Comparison of ENCODE assay signal across 8 cellular contexts in the genomic region with DNA sequence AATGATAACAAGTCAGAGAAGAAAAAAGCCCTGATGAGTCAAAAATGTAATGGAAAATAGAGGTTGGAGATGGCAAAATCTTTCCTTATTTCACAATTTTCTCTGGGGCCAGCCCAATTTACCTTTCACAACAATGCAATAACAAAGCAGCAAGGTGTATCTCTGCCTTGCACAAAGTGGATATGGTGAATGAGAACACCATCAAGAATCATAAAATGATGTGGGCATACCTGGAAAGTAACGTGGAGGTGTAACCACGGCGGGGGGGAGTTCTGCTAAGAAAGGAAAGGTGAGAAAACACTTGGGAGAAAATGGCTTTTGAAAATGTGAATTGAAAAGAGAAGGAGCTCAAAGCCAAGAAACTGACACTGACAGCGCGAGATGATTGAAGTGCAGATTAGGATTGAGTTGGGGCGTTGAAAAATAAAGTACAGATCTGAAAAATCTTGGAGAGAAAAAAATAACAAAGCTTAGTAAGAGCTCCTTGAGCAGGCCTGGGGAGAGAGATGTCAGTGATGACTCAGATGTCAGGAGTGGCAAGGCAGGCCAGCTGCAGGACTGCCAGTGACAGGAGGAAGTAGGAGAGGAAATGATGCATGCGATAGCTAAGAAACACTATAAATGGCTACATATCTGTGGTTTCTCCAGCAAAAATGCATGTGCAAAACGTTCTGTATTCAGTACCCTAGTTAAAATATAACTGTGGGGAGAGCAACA. TPM values are rescaled to one million over a fixed set of nuclear protein-coding genes. Genes with fewer than 3 reads are reported as not detected.
A peak's percentile ranks its signal among the peaks of the same experiment; 100 is the strongest.
DNase-seq lines count a peak whose midpoint lies in the region; ATAC-seq and TF ChIP-seq lines count a peak whose summit lies in the region.

No MANE protein-coding gene starts in this region.

- H4K20me1 ChIP-seq in PC-9 (ENCODE audit: insufficient read depth), result no peaks in the 10 kb centered on the region

- ATAC-seq in GM18867 (IDR thresholded peaks at IDR 0.05; ENCODE audit: unreplicated experiment) (peak; percentile 93), HG03066 (IDR thresholded peaks at IDR 0.05; ENCODE audit: low read depth, unreplicated experiment) (peak; percentile 89)

- POLR2A ChIA-PET in PC-9 (lab: Charles Lee; ENCODE audit: unreplicated experiment), result interaction anchor here (0.6 to 1.0 kb wide), 5 partner anchors 10 to 1455 kb away, joined by 3 to 9 read pairs (median 4); a partner anchor contains a TSS

- TF ChIP-seq CTCF in PC-9 (conservative IDR thresholded peaks at IDR 0.05), result no peak
- no peak for TF ChIP-seq CTCF in vagina (IDR thresholded peaks at IDR 0.05)

- H3K4me1 ChIP-seq in PC-9 (replicated peaks; ENCODE audit: insufficient read depth), result peaks cover 25% of the 10 kb centered on the region
- H3K4me1 ChIP-seq in vagina, result peaks cover 62% of the 10 kb centered on the region

- no peak for TF ChIP-seq POLR2A in vagina (IDR thresholded peaks at IDR 0.05)

- H3K27ac ChIP-seq in PC-9 (peak overlapping the region; percentile 53), vagina (peak overlapping the region; percentile 94)

- DNase-seq in A172 (ENCODE audit: low spot score), result peak; percentile 98
- peak; percentile 74 to 97 for DNase-seq in PC-9
- DNase-seq in activated T-helper 1 cell treated with Interleukin-2 at 50 U/mL for 16 hours (ENCODE audit: low read depth), result peak; percentile 48
- DNase-seq in foreskin melanocyte, result peak; percentile 95
- peak; percentile 90 for DNase-seq in posterior vena cava (ENCODE audit: low spot score)
- DNase-seq in vagina (ENCODE audit: extremely low spot score in 2 of 2), result no peak

- no peaks in the 10 kb centered on the region for H3K9me3 ChIP-seq in PC-9 (ENCODE audit: insufficient read depth, low read depth)
- no peaks in the 10 kb centered on the region for H3K9me3 ChIP-seq in vagina

- TSS peak; percentile 36 for BruUV-seq in PC-9 (replicated peaks; lab: Mats Ljungman, UMichigan)

- H3K4me3 ChIP-seq in PC-9, result 0 out of 2 replicates have a peak overlapping the region, but pooled peaks have one; percentile 2
- H3K4me3 ChIP-seq in vagina, result no peak overlapping the region

- no peaks in the 10 kb centered on the region for H3K79me2 ChIP-seq in PC-9 (ENCODE audit: low read depth)

- H3F3A ChIP-seq in PC-9 (ENCODE audit: insufficient read depth, low read depth), result peaks cover 19% of the 10 kb centered on the region

- CTCF ChIA-PET in PC-9 (lab: Charles Lee), result no interaction called here

- intact Hi-C loops in PC-9 (cut with micrococcal nuclease; ENCODE audit: unreplicated experiment) (loop anchor here (1.0 kb wide), 1 partner anchor 10 kb away; no protein-coding TSS in a partner anchor), posterior vena cava (cut with DNase I) (no loop called here), vagina (cut with DNase I) (no loop called here)

- peak overlapping the region; percentile 59 for H3K4me2 ChIP-seq in PC-9

- H3K27me3 ChIP-seq in PC-9 (ENCODE audit: insufficient read depth, low read depth) (no peaks in the 10 kb centered on the region), vagina (no peaks in the 10 kb centered on the region)

- no peak overlapping the region for H2AFZ ChIP-seq in PC-9

- no peaks in the 10 kb centered on the region for H3K9me2 ChIP-seq in PC-9 (ENCODE audit: insufficient read depth)

- H3K36me3 ChIP-seq in PC-9 (ENCODE audit: low read depth) (no peaks in the 10 kb centered on the region), vagina (no peaks in the 10 kb centered on the region)

RNA-seq across cellular contexts. Expression of a gene that starts 26.2 kb away (rescaled TPM):
- 112 and 140 TPM in 2 replicates for total RNA-seq in A172 (2014; rRNA removed; shearing (Covaris generic))
- total RNA-seq in PC-9 (2021) (12.8 and 15.0 TPM in 2 replicates), posterior vena cava (10 to 100 TPM; 13.7 to 18.7 TPM), vagina (7.6 TPM)

Comparison
In these comparisons a context has a peak if more than half of its experiments do, and no peak if none do; other contexts are left out.
1. DNase-seq: peak in A172 (single experiment), PC-9 (2 of 2), activated T-helper 1 cell treated with Interleukin-2 at 50 U/mL for 16 hours (single experiment), foreskin melanocyte (single experiment) and posterior vena cava (single experiment); none in vagina (0 of 2).